19 cellular contexts compared by ENCODE assay signal in genomic region chr7:52369922-52370321, GRCh38.
DNase-seq lines count a peak whose midpoint lies in the region; ATAC-seq, FAIRE-seq and TF ChIP-seq lines count a peak whose summit lies in the region.
"Had no signal": no experiment of that assay in that cellular context is flagged by ENCODE, and none has a peak within 500 bp of the region (broad histone marks: within the 10 kb centered on the region; RNA-seq: fewer than 3 reads in every experiment).

No MANE protein-coding gene starts in this region.

- H3K4me3 ChIP-seq in HepG2 (replicated peaks in 1 of 3; ENCODE audit: insufficient read depth in 1 of 3, low read depth in 2 of 3, low read length in 3 of 3) (no peak overlapping the region), right lobe of liver (no peak overlapping the region), GM12878 (no peak overlapping the region), H1 (ENCODE audit: extremely low read depth in 1 of 4, insufficient read depth in 2 of 4, low read depth in 3 of 4, low read length in 4 of 4) (no peak overlapping the region), tibial nerve (no peak overlapping the region)
- H3K4me3 ChIP-seq: BLaER1 had no signal

- H4K20me1 ChIP-seq in HepG2 (ENCODE audit: insufficient read depth, low read length): no peaks in the 10 kb centered on the region
- H4K20me1 ChIP-seq in GM12878 (ENCODE audit: control insufficient read depth, insufficient read depth): no peaks in the 10 kb centered on the region
- H4K20me1 ChIP-seq in H1 (replicated peaks in 1 of 2; ENCODE audit: control insufficient read depth in 1 of 2, insufficient read depth in 2 of 2, low read length in 2 of 2): no peaks in the 10 kb centered on the region
- H4K20me1 ChIP-seq: BLaER1 had no signal

- ATAC-seq in HepG2 (no peak), right lobe of liver (no peak), GM12878 (no peak)

- RAD21 ChIA-PET in GM12878 (lab: Charles Lee; ENCODE audit: unreplicated experiment): no interaction called here

- no peak overlapping the region for H4K5ac ChIP-seq in H1 (ENCODE audit: insufficient read length, low read depth, low read length)

- TF ChIP-seq EP300 in HepG2 (IDR thresholded peaks at IDR 0.05; ENCODE audit: low read depth in 2 of 2, low read length in 2 of 2) (no peak), HepG2 (CRISPR knock-in tag; IDR thresholded peaks at IDR 0.05; ENCODE audit: borderline replicate concordance) (no peak), GM12878 (IDR thresholded peaks at IDR 0.05; ENCODE audit: borderline replicate concordance in 1 of 2, control insufficient read depth in 1 of 2, low read depth in 2 of 2, low read length in 2 of 2) (no peak), H1 (IDR thresholded peaks at IDR 0.05; ENCODE audit: borderline replicate concordance in 1 of 2, low read depth in 2 of 2, low read length in 2 of 2) (no peak), tibial nerve (IDR thresholded peaks at IDR 0.05) (no peak)

- in situ Hi-C loops in HepG2 (cut with HindIII; ENCODE audit: extremely low pct_ligation_motif_present, low pct_unique_long_range_greater_than_20kb): no loop called here
- in situ Hi-C loops in GM12878 (cut with MboI): no loop called here

- POLR2A ChIA-PET in HepG2 (lab: Yijun Ruan, JAX): no interaction called here
- POLR2A ChIA-PET in GM12878 (lab: Charles Lee): no interaction called here
- POLR2A ChIA-PET in H1 (lab: Charles Lee; ENCODE audit: partially characterized antibody): no interaction called here

- no peaks in the 10 kb centered on the region for H3K23me2 ChIP-seq in H1 (ENCODE audit: low read depth, low read length)

- H2AK5ac ChIP-seq in H1 (ENCODE audit: low read depth, low read length): no peak overlapping the region

- no peak for FAIRE-seq in HepG2 (lab: Jason Lieb, UNC)
- no peak for FAIRE-seq in GM12878 (lab: Jason Lieb, UNC)
- FAIRE-seq in H1 (lab: Jason Lieb, UNC): no peak
- FAIRE-seq: GM12892, GM18507 had no signal

- TF ChIP-seq CTCF in HepG2 (CRISPR knock-in tag; IDR thresholded peaks at IDR 0.05): no peak
- no peak for TF ChIP-seq CTCF in right lobe of liver (IDR thresholded peaks at IDR 0.05)
- TF ChIP-seq CTCF in GM12878 (IDR thresholded peaks at IDR 0.05 in 2 of 3, conservative IDR thresholded peaks at IDR 0.05 in 1 of 3; ENCODE audit: control insufficient read depth in 2 of 3, extremely low read depth in 1 of 3, insufficient read depth in 1 of 3, low read depth in 3 of 3, low read length in 3 of 3): no peak
- TF ChIP-seq CTCF in H1 (IDR thresholded peaks at IDR 0.05; ENCODE audit: control extremely low read depth in 1 of 3, insufficient read depth in 1 of 3, low read depth in 1 of 3, low read length in 3 of 3): no peak
- TF ChIP-seq CTCF in tibial nerve (IDR thresholded peaks at IDR 0.05): no peak

- H3K9ac ChIP-seq in HepG2 (ENCODE audit: insufficient read depth, low read depth, low read length) (no peak overlapping the region), GM12878 (ENCODE audit: control insufficient read depth, insufficient read depth, low read length) (no peak overlapping the region), H1 (replicated peaks in 1 of 4; ENCODE audit: extremely low read depth in 1 of 4, low read depth in 3 of 4, low read length in 3 of 4) (no peak overlapping the region)
- H3K9ac ChIP-seq: BLaER1 had no signal

- H2BK15ac ChIP-seq in H1 (ENCODE audit: low read length): no peak overlapping the region

- H3K36me3 ChIP-seq in HepG2 (replicated peaks in 1 of 2; ENCODE audit: control insufficient read depth in 1 of 2, insufficient read depth in 2 of 2, low read length in 2 of 2) (no peaks in the 10 kb centered on the region), right lobe of liver (no peaks in the 10 kb centered on the region), GM12878 (ENCODE audit: control insufficient read depth in 2 of 2, insufficient read depth in 2 of 2, low read length in 1 of 2) (no peaks in the 10 kb centered on the region), H1 (ENCODE audit: control insufficient read depth in 2 of 4, insufficient read depth in 4 of 4, low read length in 3 of 4) (no peaks in the 10 kb centered on the region), tibial nerve (no peaks in the 10 kb centered on the region)
- H3K36me3 ChIP-seq: BE2C, BLaER1 had no signal

- H3K18ac ChIP-seq in H1 (ENCODE audit: extremely low read depth, low read length): no peak overlapping the region

- H3K79me2 ChIP-seq in HepG2 (ENCODE audit: insufficient read depth, low read length): no peaks in the 10 kb centered on the region
- no peaks in the 10 kb centered on the region for H3K79me2 ChIP-seq in GM12878 (ENCODE audit: control insufficient read depth, insufficient read depth, low read length)
- H3K79me2 ChIP-seq in H1 (ENCODE audit: control insufficient read depth in 1 of 2, insufficient read depth in 2 of 2, low read length in 2 of 2): no peaks in the 10 kb centered on the region

- H3K4me1 ChIP-seq in HepG2 (ENCODE audit: insufficient read depth, low read length): no peaks in the 10 kb centered on the region
- peaks cover 0 to 7% (median 0%) of the 10 kb centered on the region in 4 donors for H3K4me1 ChIP-seq in right lobe of liver
- H3K4me1 ChIP-seq in GM12878 (ENCODE audit: control insufficient read depth, insufficient read depth, low read length): no peaks in the 10 kb centered on the region
- no peaks in the 10 kb centered on the region for H3K4me1 ChIP-seq in H1 (replicated peaks in 1 of 4; ENCODE audit: control insufficient read depth in 3 of 4, insufficient read depth in 4 of 4, low read length in 3 of 4)
- H3K4me1 ChIP-seq in tibial nerve: no peaks in the 10 kb centered on the region
- H3K4me1 ChIP-seq: BE2C, BLaER1 had no signal

- TF ChIP-seq RAD21 in HepG2 (CRISPR knock-in tag; IDR thresholded peaks at IDR 0.05) (no peak), GM12878 (IDR thresholded peaks at IDR 0.05; ENCODE audit: insufficient read depth, low read depth, low read length) (no peak), H1 (IDR thresholded peaks at IDR 0.05 in 1 of 2, conservative IDR thresholded peaks at IDR 0.05 in 1 of 2; ENCODE audit: low read depth in 2 of 2, low read length in 2 of 2) (no peak)

- no peak overlapping the region for H4K91ac ChIP-seq in H1 (replicated peaks; ENCODE audit: insufficient read length, low read length)

- H3K27ac ChIP-seq in HepG2 (ENCODE audit: extremely low read length, insufficient read depth, low read length) (no peak overlapping the region), right lobe of liver (no peak overlapping the region), GM12878 (ENCODE audit: control insufficient read depth, insufficient read depth) (no peak overlapping the region), H1 (ENCODE audit: low read depth, low read length) (no peak overlapping the region), tibial nerve (no peak overlapping the region)
- H3K27ac ChIP-seq: 22Rv1, BLaER1 had no signal

- H2BK20ac ChIP-seq in H1 (ENCODE audit: low read length): no peak overlapping the region

- H3K56ac ChIP-seq in H1 (replicated peaks; ENCODE audit: insufficient read length, low read depth, low read length): no peak overlapping the region

- DNase-seq in HepG2 (ENCODE audit: low spot score) (no peak), right lobe of liver (no peak), GM12878 (ENCODE audit: low read depth, low spot score) (no peak), H1 (ENCODE audit: low read depth in 1 of 2, low spot score in 2 of 2) (no peak), tibial nerve (ENCODE audit: low spot score in 2 of 2) (no peak)
- no peak for DNase-seq in stimulated activated CD4-positive, alpha-beta T cell treated with anti-CD3 and anti-CD28 coated beads, Interleukin-2, amount 100 ng/mL, for 48 hours
- DNase-seq: ACHN; BE2C; C1 segment of cervical spinal cord; CD4-positive, alpha-beta memory T cell; CD4-positive, CD25-positive, alpha-beta regulatory T cell; CD8-positive, alpha-beta memory T cell; COR-L47; DMS79 treated with DMSO at 0.1 percent for 48 hours; GF-D8 had no signal

- SMC1A ChIA-PET in GM12878 (lab: Charles Lee; ENCODE audit: uncharacterized antibody, unreplicated experiment): no interaction called here

- intact Hi-C loops in HepG2 (cut with micrococcal nuclease; ENCODE audit: unreplicated experiment): no loop called here
- intact Hi-C loops in right lobe of liver (cut with DNase I): no loop called here
- intact Hi-C loops in GM12878 (cut with micrococcal nuclease; ENCODE audit: unreplicated experiment): no loop called here

- H3K4me2 ChIP-seq in HepG2 (ENCODE audit: low read depth, low read length) (no peak overlapping the region), GM12878 (ENCODE audit: control insufficient read depth, insufficient read depth) (no peak overlapping the region), H1 (ENCODE audit: insufficient read depth in 1 of 2, low read depth in 2 of 2, low read length in 2 of 2) (no peak overlapping the region)
- H3K4me2 ChIP-seq: BLaER1 had no signal

- BruUV-seq in HepG2 (replicated peaks; lab: Mats Ljungman, UMichigan) (no TSS peak), GM12878 (replicated peaks; lab: Mats Ljungman, UMichigan) (no TSS peak)

- TF ChIP-seq POLR2A in HepG2 (IDR thresholded peaks at IDR 0.05; ENCODE audit: insufficient read depth in 1 of 2, low read depth in 2 of 2, low read length in 2 of 2): no peak
- no peak for TF ChIP-seq POLR2A in right lobe of liver (IDR thresholded peaks at IDR 0.05)
- no peak for TF ChIP-seq POLR2A in GM12878 (IDR thresholded peaks at IDR 0.05; ENCODE audit: low read depth, low read length)
- TF ChIP-seq POLR2A in H1 (IDR thresholded peaks at IDR 0.05; ENCODE audit: control extremely low read depth in 1 of 2, low read depth in 2 of 2, low read length in 2 of 2): no peak
- no peak for TF ChIP-seq POLR2A in tibial nerve (IDR thresholded peaks at IDR 0.05)

- H2BK5ac ChIP-seq in H1 (ENCODE audit: low read depth, low read length): no peak overlapping the region

- H2AFZ ChIP-seq in HepG2 (ENCODE audit: low read length): no peak overlapping the region
- H2AFZ ChIP-seq in GM12878 (ENCODE audit: control insufficient read depth, low read depth, low read length): no peak overlapping the region
- H2AFZ ChIP-seq in H1 (ENCODE audit: low read length): 0 out of 2 replicates have a peak overlapping the region, but pooled peaks have one; percentile 9

- H3K23ac ChIP-seq in H1 (ENCODE audit: insufficient read length): no peak overlapping the region

- no peak overlapping the region for H3K4ac ChIP-seq in H1 (replicated peaks; ENCODE audit: insufficient read length, low read depth, low read length)

- no peaks in the 10 kb centered on the region for H3K79me1 ChIP-seq in H1 (ENCODE audit: low read depth, low read length)

- H3K9me3 ChIP-seq in HepG2 (ENCODE audit: low read length) (peaks cover 59% of the 10 kb centered on the region), right lobe of liver (no peaks in the 10 kb centered on the region), GM12878 (replicated peaks; ENCODE audit: control insufficient read depth, insufficient read depth, low read length) (no peaks in the 10 kb centered on the region), H1 (ENCODE audit: insufficient read depth in 2 of 2, low read depth in 1 of 2, low read length in 1 of 2) (no peaks in the 10 kb centered on the region), tibial nerve (no peaks in the 10 kb centered on the region)
- H3K9me3 ChIP-seq: BE2C, BLaER1 had no signal

- no peak overlapping the region for H2BK120ac ChIP-seq in H1 (replicated peaks; ENCODE audit: low read depth, low read length)

- no peak overlapping the region for H2BK12ac ChIP-seq in H1 (ENCODE audit: low read depth, low read length)

- H3K27me3 ChIP-seq in HepG2 (ENCODE audit: control insufficient read depth in 1 of 2, insufficient read depth in 2 of 2, low read length in 2 of 2) (no peaks in the 10 kb centered on the region), right lobe of liver (no peaks in the 10 kb centered on the region), GM12878 (replicated peaks in 1 of 2; ENCODE audit: control insufficient read depth in 2 of 2, insufficient read depth in 2 of 2, low read length in 1 of 2) (no peaks in the 10 kb centered on the region), H1 (replicated peaks in 1 of 4; ENCODE audit: control insufficient read depth in 3 of 4, extremely low read depth in 1 of 4, insufficient read depth in 3 of 4, low read length in 3 of 4) (no peaks in the 10 kb centered on the region), tibial nerve (no peaks in the 10 kb centered on the region)
- H3K27me3 ChIP-seq: BE2C, BLaER1 had no signal

- no peak overlapping the region for H3K14ac ChIP-seq in H1 (ENCODE audit: insufficient read length)

- 0% methylated on average over 4 of the region's 4 CpGs for WGBS in HepG2 (ENCODE audit: low lambda C conversion rate)
- 76% methylated on average over 4 of the region's 4 CpGs for WGBS in right lobe of liver (ENCODE audit: insufficient coverage, low coverage, low lambda C conversion rate, missing lambda C conversion rate)
- 7% methylated on average over 4 of the region's 4 CpGs for WGBS in GM12878 (ENCODE audit: insufficient coverage, insufficient replicate concordance, low lambda C conversion rate, missing lambda C conversion rate)
- WGBS in H1 (ENCODE audit: extremely low coverage in 1 of 2, insufficient coverage in 1 of 2, insufficient read length in 1 of 2, insufficient replicate concordance in 2 of 2, low coverage in 1 of 2, low lambda C conversion rate in 2 of 2, missing lambda C conversion rate in 1 of 2), 2 experiments: 97% methylated on average over 4 of the region's 4 CpGs; no CpG with 5 or more reads in 1 of the 2 experiments
- 86 to 89% methylated on average over 4 of the region's 4 CpGs for WGBS in tibial nerve, 2 donors

- no peak overlapping the region for H4K8ac ChIP-seq in H1 (ENCODE audit: extremely low read depth, insufficient read depth, low read length)

- CTCF ChIA-PET in HepG2 (lab: Yijun Ruan, JAX; ENCODE audit: low intra/inter-chr PET ratio, low total read pairs) (no interaction called here), GM12878 (lab: Yijun Ruan, JAX) (no interaction called here), H1 (lab: Charles Lee; ENCODE audit: partially characterized antibody) (no interaction called here)

Comparison
In these comparisons a context has a peak if more than half of its experiments do, and no peak if none do; other contexts are left out.
1. Of the 75 proteins assayed by ChIP-seq in both HepG2 and GM12878: peak only in HepG2: none; only in GM12878: none; in both: RAD51; in neither: 73; mixed calls (peak in some experiments, not most) for 1.